In genomic region chr7:67662804-67663203, GRCh38 we compare ENCODE assay signal across 1 cellular context.
TF ChIP-seq lines count a peak whose summit lies in the region.

No MANE protein-coding gene starts in this region.

TF ChIP-seq in GM12878, 131 proteins besides CTCF, POLR2A, EP300 and RAD21 (continued from another document):
- TF ChIP-seq PBX3 (IDR thresholded peaks at IDR 0.05; ENCODE audit: insufficient replicate concordance, low read depth, low read length) (no peak), RB1 (IDR thresholded peaks at IDR 0.05; ENCODE audit: borderline replicate concordance) (no peak), SIN3A (IDR thresholded peaks at IDR 0.05; ENCODE audit: low read depth, low read length) (no peak), FOXM1 (IDR thresholded peaks at IDR 0.05; ENCODE audit: low read depth, low read length) (no peak), MTA2 (IDR thresholded peaks at IDR 0.05; ENCODE audit: low read depth) (no peak)
